ENCODE assay signal across 22 cellular contexts in the genomic region with DNA sequence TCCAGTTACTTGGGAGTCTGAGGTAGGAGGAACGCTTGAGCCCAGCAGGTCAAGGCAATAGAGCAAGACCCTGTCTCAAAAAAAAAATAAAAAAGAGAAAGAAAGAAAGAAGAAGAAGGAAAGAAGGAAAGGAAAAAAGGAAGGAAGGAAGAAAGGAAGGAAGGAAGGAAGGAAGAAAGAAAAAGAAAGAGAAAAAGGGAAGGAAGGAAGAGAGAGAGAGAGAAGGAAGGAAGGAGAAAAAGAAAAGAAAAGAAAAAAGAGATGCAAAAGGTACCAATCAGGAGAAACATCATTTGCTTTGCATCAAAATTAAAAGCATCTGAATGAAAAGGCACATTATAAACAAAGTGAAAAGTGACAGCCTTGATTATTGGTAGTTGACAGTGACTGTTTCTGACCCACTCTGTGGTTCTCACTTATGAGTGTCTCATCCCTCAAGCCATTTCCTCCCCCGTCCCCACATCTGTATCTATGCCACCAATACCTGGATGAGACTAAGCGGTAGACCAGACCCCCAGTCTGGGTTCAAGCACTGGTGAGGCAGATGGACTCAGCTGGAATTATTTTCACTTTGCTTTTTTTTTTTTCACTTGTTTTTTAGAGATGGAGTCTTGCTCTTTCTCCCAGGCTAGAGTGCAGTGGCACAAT. TPM values are rescaled to one million over a fixed set of nuclear protein-coding genes. Genes with fewer than 3 reads are reported as not detected.
A peak's percentile ranks its signal among the peaks of the same experiment; 100 is the strongest.
DNase-seq lines count a peak whose midpoint lies in the region; ATAC-seq and FAIRE-seq lines count a peak whose summit lies in the region.
"Had no signal": no experiment of that assay in that cellular context is flagged by ENCODE, and none has a peak within 500 bp of the region (broad histone marks: within the 10 kb centered on the region; RNA-seq: fewer than 3 reads in every experiment).

No MANE protein-coding gene starts in this region.

- ATAC-seq in activated naive CD8-positive, alpha-beta T cell treated with anti-CD3 and anti-CD28 coated beads, Interleukin-2, amount 10 ng/mL, durations not matched to agents 7 days and 5 days (ENCODE audit: low read depth), result peak; percentile 61
- ATAC-seq in stimulated activated naive CD8-positive, alpha-beta T cell treated with anti-CD3 and anti-CD28 coated beads, Interleukin-15, amount 100 ng/mL, for 72 hours, result peak; percentile 96
- ATAC-seq: CD8-positive, alpha-beta T cell had no signal

- no peak for FAIRE-seq in HTR-8/SVneo (lab: Jason Lieb, UNC)
- FAIRE-seq: GM12892, GM18507 had no signal

- peak; percentile 34 for DNase-seq in NK-92 treated with Interleukin-12 subunit alpha and Interleukin-12 subunit beta, amount 100 ng/mL, for 24 hours (lab: John Stamatoyannopoulos, UW)
- DNase-seq in NK-92 (lab: John Stamatoyannopoulos, UW; ENCODE audit: unreplicated experiment), result no peak
- DNase-seq in activated naive CD8-positive, alpha-beta T cell treated with anti-CD3 and anti-CD28 coated beads, Interleukin-2, amount 10 ng/mL, durations not matched to agents 7 days and 5 days, result no peak
- DNase-seq in activated naive CD8-positive, alpha-beta T cell treated with anti-CD3 and anti-CD28 coated beads for 36 hours, result no peak
- peak in 1 of 3 donors; percentile 28 for DNase-seq in immature natural killer cell
- DNase-seq in stimulated activated naive CD8-positive, alpha-beta T cell treated with anti-CD3 and anti-CD28 coated beads, Interleukin-15, amount 100 ng/mL, for 72 hours, result peak in 1 of 2 donors; percentile 47
- DNase-seq in cerebellum (ENCODE audit: low spot score), result no peak
- DNase-seq in HTR-8/SVneo (ENCODE audit: insufficient read length, low spot score), result no peak
- DNase-seq: C1 segment of cervical spinal cord; CD8-positive, alpha-beta T cell; DND-41; GM23248; H9; KBM-7; MM.1S; NCI-H1048; NCI-H1417 treated with DMSO at 0.1 percent for 48 hours; NCI-H187; NCI-H446 treated with DMSO at 0.1 percent for 48 hours; NCI-H526 treated with DMSO at 0.1 percent for 48 hours had no signal

- H3K36me3 Mint-ChIP-seq in activated naive CD8-positive, alpha-beta T cell treated with anti-CD3 and anti-CD28 coated beads, Interleukin-2, amount 10 ng/mL, durations not matched to agents 7 days and 5 days, result peaks cover 13% of the 10 kb centered on the region
- H3K36me3 Mint-ChIP-seq in activated naive CD8-positive, alpha-beta T cell treated with anti-CD3 and anti-CD28 coated beads for 36 hours, result no peaks in the 10 kb centered on the region
- H3K36me3 Mint-ChIP-seq in immature natural killer cell, result peaks cover 0 to 17% (median 0%) of the 10 kb centered on the region in 3 donors

- H3K27ac Mint-ChIP-seq in activated naive CD8-positive, alpha-beta T cell treated with anti-CD3 and anti-CD28 coated beads, Interleukin-2, amount 10 ng/mL, durations not matched to agents 7 days and 5 days, result peak overlapping the region; percentile 31
- no peak overlapping the region for H3K27ac Mint-ChIP-seq in activated naive CD8-positive, alpha-beta T cell treated with anti-CD3 and anti-CD28 coated beads for 36 hours
- peak overlapping the region in 2 of 6 donors; percentile 58 to 70 for H3K27ac Mint-ChIP-seq in immature natural killer cell
- peak overlapping the region in 1 of 2 donors; percentile 47 for H3K27ac Mint-ChIP-seq in stimulated activated naive CD8-positive, alpha-beta T cell treated with anti-CD3 and anti-CD28 coated beads, Interleukin-15, amount 100 ng/mL, for 72 hours
- H3K27ac Mint-ChIP-seq: CD8-positive, alpha-beta T cell; H9 had no signal

- peak overlapping the region; percentile 50 for H3K4me3 Mint-ChIP-seq in activated naive CD8-positive, alpha-beta T cell treated with anti-CD3 and anti-CD28 coated beads, Interleukin-2, amount 10 ng/mL, durations not matched to agents 7 days and 5 days
- no peak overlapping the region for H3K4me3 Mint-ChIP-seq in activated naive CD8-positive, alpha-beta T cell treated with anti-CD3 and anti-CD28 coated beads for 36 hours
- peak overlapping the region in 4 of 5 donors; percentile 4 to 67 (median 44) for H3K4me3 Mint-ChIP-seq in immature natural killer cell
- no peak overlapping the region for H3K4me3 Mint-ChIP-seq in stimulated activated naive CD8-positive, alpha-beta T cell treated with anti-CD3 and anti-CD28 coated beads, Interleukin-15, amount 100 ng/mL, for 72 hours
- H3K4me3 Mint-ChIP-seq: CD8-positive, alpha-beta T cell; H9 had no signal

- H3K27me3 Mint-ChIP-seq in activated naive CD8-positive, alpha-beta T cell treated with anti-CD3 and anti-CD28 coated beads, Interleukin-2, amount 10 ng/mL, durations not matched to agents 7 days and 5 days, result peaks cover 2% of the 10 kb centered on the region
- H3K27me3 Mint-ChIP-seq in activated naive CD8-positive, alpha-beta T cell treated with anti-CD3 and anti-CD28 coated beads for 36 hours, result no peaks in the 10 kb centered on the region
- H3K27me3 Mint-ChIP-seq in immature natural killer cell (ENCODE audit: low read depth in 3 of 3), result peaks cover 2 to 14% (median 5%) of the 10 kb centered on the region in 3 donors
- H3K27me3 Mint-ChIP-seq in stimulated activated naive CD8-positive, alpha-beta T cell treated with anti-CD3 and anti-CD28 coated beads, Interleukin-15, amount 100 ng/mL, for 72 hours, result no peaks in the 10 kb centered on the region

- peaks cover 24% of the 10 kb centered on the region for H3K4me1 Mint-ChIP-seq in activated naive CD8-positive, alpha-beta T cell treated with anti-CD3 and anti-CD28 coated beads, Interleukin-2, amount 10 ng/mL, durations not matched to agents 7 days and 5 days
- H3K4me1 Mint-ChIP-seq in activated naive CD8-positive, alpha-beta T cell treated with anti-CD3 and anti-CD28 coated beads for 36 hours, result peaks cover 7% of the 10 kb centered on the region
- peaks cover 26 to 34% of the 10 kb centered on the region in 2 donors for H3K4me1 Mint-ChIP-seq in immature natural killer cell
- peaks cover 22% of the 10 kb centered on the region for H3K4me1 Mint-ChIP-seq in stimulated activated naive CD8-positive, alpha-beta T cell treated with anti-CD3 and anti-CD28 coated beads, Interleukin-15, amount 100 ng/mL, for 72 hours

- POLR2A ChIA-PET in activated naive CD8-positive, alpha-beta T cell treated with anti-CD3 and anti-CD28 coated beads, Interleukin-2, amount 10 ng/mL, durations not matched to agents 7 days and 5 days (lab: Charles Lee), result interaction anchor here (1.0 to 1.1 kb wide), 2 partner anchors 30 to 42 kb away, joined by 3 to 4 read pairs; no protein-coding TSS in a partner anchor

- no peaks in the 10 kb centered on the region for H3K9me3 Mint-ChIP-seq in activated naive CD8-positive, alpha-beta T cell treated with anti-CD3 and anti-CD28 coated beads, Interleukin-2, amount 10 ng/mL, durations not matched to agents 7 days and 5 days
- H3K9me3 Mint-ChIP-seq in activated naive CD8-positive, alpha-beta T cell treated with anti-CD3 and anti-CD28 coated beads for 36 hours, result no peaks in the 10 kb centered on the region
- no peaks in the 10 kb centered on the region for H3K9me3 Mint-ChIP-seq in immature natural killer cell
- no peaks in the 10 kb centered on the region for H3K9me3 Mint-ChIP-seq in stimulated activated naive CD8-positive, alpha-beta T cell treated with anti-CD3 and anti-CD28 coated beads, Interleukin-15, amount 100 ng/mL, for 72 hours
- H3K9me3 Mint-ChIP-seq: CD8-positive, alpha-beta T cell; H9 had no signal

RNA-seq across cellular contexts. Expression of a gene that starts 33.0 kb away (rescaled TPM):
- 100 to 1,000 TPM; 178 to 179 TPM for total RNA-seq in activated naive CD8-positive, alpha-beta T cell treated with anti-CD3 and anti-CD28 coated beads, Interleukin-2, amount 10 ng/mL, durations not matched to agents 7 days and 5 days
- 100 to 1,000 TPM; 111 TPM for total RNA-seq in activated naive CD8-positive, alpha-beta T cell treated with anti-CD3 and anti-CD28 coated beads for 36 hours
- polyA plus RNA-seq in immature natural killer cell, result 1,000 to 10,000 TPM in 1 of 3 donors, 100 to 1,000 TPM in 2; 600 to 1,153 (median 962) TPM
- 43.3 TPM for total RNA-seq in cerebellum

RNA-seq across cellular contexts. Expression of a gene that starts 50.0 kb away (rescaled TPM):
- total RNA-seq in activated naive CD8-positive, alpha-beta T cell treated with anti-CD3 and anti-CD28 coated beads, Interleukin-2, amount 10 ng/mL, durations not matched to agents 7 days and 5 days, result 1 to 10 TPM; 1.0 to 1.1 TPM
- total RNA-seq in activated naive CD8-positive, alpha-beta T cell treated with anti-CD3 and anti-CD28 coated beads for 36 hours, result 1 to 10 TPM; 2.2 to 2.4 TPM
- under 1 TPM; 0.06 to 0.28 (median 0.18) TPM for polyA plus RNA-seq in immature natural killer cell
- 13.3 TPM for total RNA-seq in cerebellum

Comparison
In these comparisons a context has a peak if more than half of its experiments do, and no peak if none do; other contexts are left out.
1. H3K4me3 Mint-ChIP-seq: peak in activated naive CD8-positive, alpha-beta T cell treated with anti-CD3 and anti-CD28 coated beads, Interleukin-2, amount 10 ng/mL, durations not matched to agents 7 days and 5 days (single experiment) and immature natural killer cell (4 of 5); none in activated naive CD8-positive, alpha-beta T cell treated with anti-CD3 and anti-CD28 coated beads for 36 hours (single experiment) and stimulated activated naive CD8-positive, alpha-beta T cell treated with anti-CD3 and anti-CD28 coated beads, Interleukin-15, amount 100 ng/mL, for 72 hours (0 of 2).